Comparison of ENCODE assay signal across 15 cellular contexts in genomic region chr4:13540446-13541175, GRCh38. TPM values are rescaled to one million over a fixed set of nuclear protein-coding genes. Genes with fewer than 3 reads are reported as not detected.
A peak's percentile ranks its signal among the peaks of the same experiment; 100 is the strongest.
DNase-seq lines count a peak whose midpoint lies in the region; ATAC-seq, FAIRE-seq and TF ChIP-seq lines count a peak whose summit lies in the region.
"Had no signal": no experiment of that assay in that cellular context is flagged by ENCODE, and none has a peak within 500 bp of the region (broad histone marks: within the 10 kb centered on the region; RNA-seq: fewer than 3 reads in every experiment).

No MANE protein-coding gene starts in this region.

- H3K9ac ChIP-seq in rectal smooth muscle tissue (ENCODE audit: low read length) = no peak overlapping the region

- no peak for FAIRE-seq in frontal cortex (lab: Jason Lieb, UNC)
- FAIRE-seq: HTR-8/SVneo had no signal

- ATAC-seq in HG03095 (IDR thresholded peaks at IDR 0.05; ENCODE audit: unreplicated experiment) = no peak
- ATAC-seq: left cardiac atrium had no signal

- peak overlapping the region; percentile 88 for H3K27ac ChIP-seq in rectal smooth muscle tissue (ENCODE audit: low read depth, low read length)
- H3K27ac ChIP-seq: testis had no signal

- H3K4me1 ChIP-seq in rectal smooth muscle tissue (ENCODE audit: control insufficient read depth, insufficient read depth, low read length) = peaks cover 13% of the 10 kb centered on the region

- H3K4me3 ChIP-seq in rectal smooth muscle tissue (ENCODE audit: low read length) = peak overlapping the region; percentile 77
- H3K4me3 ChIP-seq: testis had no signal

- no peaks in the 10 kb centered on the region for H3K36me3 ChIP-seq in rectal smooth muscle tissue (ENCODE audit: control insufficient read depth, insufficient read depth, low read length)

- no peak for TF ChIP-seq CTCF in GM10248 (IDR thresholded peaks at IDR 0.05; ENCODE audit: control extremely low read depth, extremely low read depth, low read depth, missing control alignments)

- POLR2A ChIA-PET in GM10248 (lab: Yijun Ruan, JAX) = no interaction called here

- CTCF ChIA-PET in GM10248 (lab: Yijun Ruan, JAX) = interaction anchor here (1.4 to 2.6 kb wide), 2 partner anchors 8 to 11 kb away, joined by 5 to 13 read pairs; no protein-coding TSS in a partner anchor

- H3K27me3 ChIP-seq in rectal smooth muscle tissue (ENCODE audit: control insufficient read depth, insufficient read depth, low read length) = peaks cover 17% of the 10 kb centered on the region

- DNase-seq in GM10248 (ENCODE audit: extremely low spot score) = peak; percentile 21
- DNase-seq in HuH-7.5 (ENCODE audit: low spot score) = peak; percentile 47
- DNase-seq in frontal cortex (ENCODE audit: low spot score in 2 of 2) = peak; percentile 15 to 22
- no peak for DNase-seq in SIG-M5 (lab: John Stamatoyannopoulos, UW)
- DNase-seq in NCI-H748 treated with DMSO at 0.1 percent for 48 hours (lab: John Stamatoyannopoulos, UW) = no peak
- DNase-seq: activated naive CD4-positive, alpha-beta T cell; HCEC 1CT; hippocampal formation; left cardiac atrium; NCI-H1930; NCI-H524 treated with DMSO at 0.1 percent for 48 hours; testis had no signal

RNA-seq across cellular contexts. Expression of gene NKX3-2, which starts 3.7 kb away (rescaled TPM):
- total RNA-seq in frontal cortex = not detected
- total RNA-seq: left cardiac atrium had no signal

RNA-seq across cellular contexts. Expression of gene RAB28, which starts 56.5 kb away (rescaled TPM):
- 22.4 TPM for total RNA-seq in frontal cortex

Comparison
In these comparisons a context has a peak if more than half of its experiments do, and no peak if none do; other contexts are left out.
1. DNase-seq: peak in GM10248 (single experiment), HuH-7.5 (single experiment) and frontal cortex (2 of 2); none in SIG-M5 (single experiment) and NCI-H748 treated with DMSO at 0.1 percent for 48 hours (single experiment).